In genomic region chr5:134466241-134467069, GRCh38 we compare ENCODE assay signal across 1 cellular context.
A peak's percentile ranks its signal among the peaks of the same experiment; 100 is the strongest.
TF ChIP-seq lines count a peak whose summit lies in the region.

No MANE protein-coding gene starts in this region.

TF ChIP-seq in HepG2, 621 proteins besides CTCF, POLR2A, EP300 and RAD21 (continued from another document):
- peak; percentile 33; the same call in 1 of the 2 replicates for TF ChIP-seq NFKB2 (CRISPR knock-in tag; IDR thresholded peaks at IDR 0.05; ENCODE audit: borderline replicate concordance)
- TF ChIP-seq SUZ12 (IDR thresholded peaks at IDR 0.05; ENCODE audit: low read depth, low read length) = no peak
- peak; percentile 11; the same call in 1 of the 2 replicates for TF ChIP-seq MEIS2 (CRISPR knock-in tag; IDR thresholded peaks at IDR 0.05)
- TF ChIP-seq ZNF772 (CRISPR knock-in tag; IDR thresholded peaks at IDR 0.05) = 0 out of 2 replicates have a peak, but pooled peaks have one; percentile 15
- peak; percentile 51; the same call in 1 of the 2 replicates for TF ChIP-seq MTA1 (CRISPR knock-in tag; IDR thresholded peaks at IDR 0.05; ENCODE audit: borderline replicate concordance)
- TF ChIP-seq ZSCAN31 (CRISPR knock-in tag; IDR thresholded peaks at IDR 0.05; ENCODE audit: low read depth) = no peak
- TF ChIP-seq HDAC1 (CRISPR knock-in tag; IDR thresholded peaks at IDR 0.05) = peak; percentile 29
- 0 out of 2 replicates have a peak, but pooled peaks have one; percentile 2 for TF ChIP-seq ZNF572 (CRISPR knock-in tag; IDR thresholded peaks at IDR 0.05)
- peak; percentile 7; the same call in 1 of the 2 replicates for TF ChIP-seq FOXJ3 (CRISPR knock-in tag; IDR thresholded peaks at IDR 0.05; ENCODE audit: borderline replicate concordance)
- peak; percentile 87 for TF ChIP-seq PRPF4 (IDR thresholded peaks at IDR 0.05; ENCODE audit: low read depth, low read length, poor library complexity, severe bottlenecking)
- peak; percentile 15; the same call in 1 of the 2 replicates for TF ChIP-seq SIN3A (IDR thresholded peaks at IDR 0.05; ENCODE audit: borderline replicate concordance, low read depth, low read length)
- peak; percentile 54 for TF ChIP-seq ARID4A (CRISPR knock-in tag; IDR thresholded peaks at IDR 0.05; ENCODE audit: borderline replicate concordance)
- TF ChIP-seq ZSCAN12 (CRISPR knock-in tag; IDR thresholded peaks at IDR 0.05) = no peak
- 0 out of 2 replicates have a peak, but pooled peaks have one; percentile 10 for TF ChIP-seq RCOR2 (CRISPR knock-in tag; IDR thresholded peaks at IDR 0.05)
- TF ChIP-seq CREB1 (IDR thresholded peaks at IDR 0.05) = no peak
- TF ChIP-seq CREB1 (CRISPR knock-in tag; IDR thresholded peaks at IDR 0.05) = peak; percentile 37; the same call in 1 of the 2 replicates
- TF ChIP-seq SMAD3 (CRISPR knock-in tag; IDR thresholded peaks at IDR 0.05) = 0 out of 2 replicates have a peak, but pooled peaks have one; percentile 22
- TF ChIP-seq TEAD3 (CRISPR knock-in tag; optimal IDR thresholded peaks at IDR 0.05; ENCODE audit: borderline replicate concordance) = peak; percentile 23
- TF ChIP-seq LCORL (IDR thresholded peaks at IDR 0.05) = peak; percentile 85
- peak; percentile 95 for TF ChIP-seq LCORL (CRISPR knock-in tag; IDR thresholded peaks at IDR 0.05)
